ENCODE assay signal across 21 cellular contexts in genomic region chr15:42719051-42719450, GRCh38. TPM values are rescaled to one million over a fixed set of nuclear protein-coding genes. Genes with fewer than 3 reads are reported as not detected.
DNase-seq lines count a peak whose midpoint lies in the region; ATAC-seq, FAIRE-seq and TF ChIP-seq lines count a peak whose summit lies in the region.
"Had no signal": no experiment of that assay in that cellular context is flagged by ENCODE, and none has a peak within 500 bp of the region (broad histone marks: within the 10 kb centered on the region; RNA-seq: fewer than 3 reads in every experiment).

No MANE protein-coding gene starts in this region.

- H3K4me1 Mint-ChIP-seq in CD8-positive, alpha-beta T cell (ENCODE audit: low read depth), result no peaks in the 10 kb centered on the region
- H3K4me1 Mint-ChIP-seq: B cell, CD14-positive monocyte had no signal

- intact Hi-C loops in CD8-positive, alpha-beta T cell (cut with DNase I, micrococcal nuclease), result no loop called here
- intact Hi-C loops in right lobe of liver (cut with DNase I) (no loop called here), tibial artery (cut with DNase I; ENCODE audit: low total_unique reads) (no loop called here)

- no peak overlapping the region for H3K4me3 Mint-ChIP-seq in CD8-positive, alpha-beta T cell
- H3K4me3 Mint-ChIP-seq: B cell, CD14-positive monocyte had no signal

- no peaks in the 10 kb centered on the region for H3K27me3 Mint-ChIP-seq in CD8-positive, alpha-beta T cell (ENCODE audit: low read depth)
- H3K27me3 Mint-ChIP-seq: B cell had no signal

- H3K27ac ChIP-seq in CD8-positive, alpha-beta T cell (ENCODE audit: low read depth, low read length), result no peak overlapping the region
- H3K27ac ChIP-seq in right lobe of liver (no peak overlapping the region), SJCRH30 (no peak overlapping the region), tibial artery (no peak overlapping the region), caudate nucleus (ENCODE audit: low read depth, low read length) (no peak overlapping the region)
- H3K27ac ChIP-seq: GM23248, HL-60, KMS-11, SJSA1 had no signal

- no peak for TF ChIP-seq CTCF in CD8-positive, alpha-beta T cell (IDR thresholded peaks at IDR 0.05)
- TF ChIP-seq CTCF in bronchial epithelial cell (IDR thresholded peaks at IDR 0.05; ENCODE audit: insufficient read depth, low read length, severe bottlenecking), result no peak
- TF ChIP-seq CTCF in right lobe of liver (IDR thresholded peaks at IDR 0.05), result no peak
- no peak for TF ChIP-seq CTCF in tibial artery (IDR thresholded peaks at IDR 0.05)

- H3K4me3 ChIP-seq in CD8-positive, alpha-beta T cell (ENCODE audit: low read depth, low read length), result no peak overlapping the region
- H3K4me3 ChIP-seq in bronchial epithelial cell (ENCODE audit: low read depth, low read length) (no peak overlapping the region), right lobe of liver (no peak overlapping the region), SJCRH30 (no peak overlapping the region), tibial artery (no peak overlapping the region)
- H3K4me3 ChIP-seq: GM23248, SJSA1 had no signal

- 60% methylated on average over 1 of the region's 6 CpGs for WGBS in right lobe of liver (ENCODE audit: insufficient coverage, low coverage, low lambda C conversion rate, missing lambda C conversion rate)

- CTCF ChIA-PET in CD8-positive, alpha-beta T cell (lab: Charles Lee), result interaction anchor here (1.0 to 1.3 kb wide), 2 partner anchors 82 to 207 kb away, joined by 3 read pairs; no protein-coding TSS in a partner anchor

- POLR2A ChIA-PET in CD8-positive, alpha-beta T cell (lab: Charles Lee), result no interaction called here

- no peaks in the 10 kb centered on the region for H3K9me3 ChIP-seq in CD8-positive, alpha-beta T cell (ENCODE audit: low read length)
- H3K9me3 ChIP-seq in right lobe of liver (no peaks in the 10 kb centered on the region), SJCRH30 (replicated peaks) (no peaks in the 10 kb centered on the region), tibial artery (no peaks in the 10 kb centered on the region)
- H3K9me3 ChIP-seq: SJSA1 had no signal

- no peaks in the 10 kb centered on the region for H3K4me1 ChIP-seq in CD8-positive, alpha-beta T cell (ENCODE audit: insufficient read depth, low read length)
- H3K4me1 ChIP-seq in right lobe of liver, result no peaks in the 10 kb centered on the region
- no peaks in the 10 kb centered on the region for H3K4me1 ChIP-seq in SJCRH30
- peaks cover 0 to 3% (median 0%) of the 10 kb centered on the region in 4 donors for H3K4me1 ChIP-seq in tibial artery
- H3K4me1 ChIP-seq: SJSA1 had no signal

- no peak for ATAC-seq in CD8-positive, alpha-beta T cell
- peak; percentile 49 to 91 (median 72) for ATAC-seq in right lobe of liver

- DNase-seq in CD8-positive, alpha-beta T cell, result no peak
- DNase-seq in M059J (ENCODE audit: low read depth) (peak; percentile 31), bronchial epithelial cell (ENCODE audit: low read depth) (no peak), right lobe of liver (no peak), SJCRH30 (no peak), tibial artery (no peak), caudate nucleus (lab: John Stamatoyannopoulos, UW) (no peak)
- DNase-seq: GM23248, HCEC 1CT, MV-4-11, NCI-H1105 treated with DMSO at 0.1 percent for 48 hours, NCI-H2029 treated with DMSO at 0.1 percent for 48 hours, NCI-H226, NCI-H510A treated with DMSO at 0.1 percent for 48 hours, NCI-H748 treated with DMSO at 0.1 percent for 48 hours had no signal

- H3K9me3 Mint-ChIP-seq in CD8-positive, alpha-beta T cell, result no peaks in the 10 kb centered on the region

- TF ChIP-seq POLR2A in right lobe of liver (IDR thresholded peaks at IDR 0.05), result no peak

- H3K27ac Mint-ChIP-seq in CD8-positive, alpha-beta T cell, result peak overlapping the region; percentile 66
- H3K27ac Mint-ChIP-seq: B cell had no signal

- no peaks in the 10 kb centered on the region for H3K27me3 ChIP-seq in CD8-positive, alpha-beta T cell (ENCODE audit: insufficient read depth, low read length)
- H3K27me3 ChIP-seq in bronchial epithelial cell (ENCODE audit: control insufficient read depth, insufficient read depth, low read length), result no peaks in the 10 kb centered on the region
- no peaks in the 10 kb centered on the region for H3K27me3 ChIP-seq in right lobe of liver
- no peaks in the 10 kb centered on the region for H3K27me3 ChIP-seq in SJCRH30
- H3K27me3 ChIP-seq in tibial artery, result no peaks in the 10 kb centered on the region
- H3K27me3 ChIP-seq: SJSA1 had no signal

- H3K36me3 Mint-ChIP-seq in CD8-positive, alpha-beta T cell, result peaks cover 33% of the 10 kb centered on the region

- no peaks in the 10 kb centered on the region for H3K36me3 ChIP-seq in CD8-positive, alpha-beta T cell (ENCODE audit: insufficient read depth, low read length)
- H3K36me3 ChIP-seq in bronchial epithelial cell (ENCODE audit: control insufficient read depth, insufficient read depth, low read length), result no peaks in the 10 kb centered on the region
- H3K36me3 ChIP-seq in right lobe of liver, result peaks cover 0 to 14% (median 6%) of the 10 kb centered on the region in 4 donors
- H3K36me3 ChIP-seq in SJCRH30, result peaks cover 26% of the 10 kb centered on the region
- H3K36me3 ChIP-seq in tibial artery, result peaks cover 45 to 74% (median 59%) of the 10 kb centered on the region in 3 donors

- peak; percentile 23 for FAIRE-seq in bronchial epithelial cell (lab: Jason Lieb, UNC)
- FAIRE-seq: A204.1 had no signal

RNA-seq across cellular contexts. Expression of gene CDAN1, which starts 17.9 kb away (rescaled TPM):
- total RNA-seq in CD8-positive, alpha-beta T cell, result 10 to 100 TPM; 23.9 to 24.0 TPM
- total RNA-seq in M059J (2014; rRNA removed; shearing (Covaris generic)), result 8.5 and 10.2 TPM in 2 replicates
- total RNA-seq in bronchial epithelial cell (8.7 and 9.0 TPM in 2 replicates), right lobe of liver (1 to 10 TPM; 5.0 to 8.2 (median 6.3) TPM)
- 16.2 and 17.8 TPM in 2 replicates for total RNA-seq in SJCRH30 (2014; rRNA removed; shearing (Covaris generic))
